8 cellular contexts compared by ENCODE assay signal in genomic region chr7:39624202-39624807, GRCh38. TPM values are rescaled to one million over a fixed set of nuclear protein-coding genes. Genes with fewer than 3 reads are reported as not detected.
DNase-seq lines count a peak whose midpoint lies in the region; ATAC-seq and TF ChIP-seq lines count a peak whose summit lies in the region.

No MANE protein-coding gene starts in this region.

- peak overlapping the region; percentile 74 for H3K4me3 ChIP-seq in neural cell (ENCODE audit: low read length)

- TF ChIP-seq EP300 in neural cell (conservative IDR thresholded peaks at IDR 0.05; ENCODE audit: poor library complexity, severe bottlenecking) = no peak

- peak overlapping the region; percentile 93 for H3K27ac ChIP-seq in epithelial cell of prostate
- H3K27ac ChIP-seq in neural cell (ENCODE audit: low read length) = peak overlapping the region; percentile 95

- H3K4me2 ChIP-seq in neural cell (ENCODE audit: low read length) = peak overlapping the region; percentile 94

- peak; percentile 2 for ATAC-seq in HG03571 (IDR thresholded peaks at IDR 0.05; ENCODE audit: unreplicated experiment)

- H3K36me3 ChIP-seq in neural cell (ENCODE audit: insufficient read depth, low read length) = no peaks in the 10 kb centered on the region

- DNase-seq in Caki2 (ENCODE audit: low read depth) (peak; percentile 31), T-helper 9 cell (peak; percentile 10), epithelial cell of prostate (ENCODE audit: low read depth, low spot score) (no peak), posterior vena cava (ENCODE audit: low spot score) (no peak), NCI-H2029 (lab: John Stamatoyannopoulos, UW) (no peak), NCI-H187 treated with DMSO at 0.1 percent for 48 hours (lab: John Stamatoyannopoulos, UW) (no peak)

- TF ChIP-seq RAD21 in neural cell (conservative IDR thresholded peaks at IDR 0.05) = no peak

- peaks cover 62% of the 10 kb centered on the region for H3K79me2 ChIP-seq in neural cell (replicated peaks; ENCODE audit: insufficient read depth, low read length)

- in situ Hi-C loops in Caki2 (cut with HindIII; ENCODE audit: low pct_unique_long_range_greater_than_20kb, low sequenced_read_pairs) = no loop called here

- intact Hi-C loops in posterior vena cava (cut with DNase I) = no loop called here

- no peaks in the 10 kb centered on the region for H3K9me3 ChIP-seq in neural cell (ENCODE audit: low read length)

- H2AFZ ChIP-seq in neural cell (ENCODE audit: low read depth, low read length) = peak overlapping the region; percentile 48

- no peaks in the 10 kb centered on the region for H3F3A ChIP-seq in neural cell (ENCODE audit: insufficient read depth, low read length, poor library complexity, severe bottlenecking)

- H3K27me3 ChIP-seq in neural cell (ENCODE audit: insufficient read depth, low read depth, low read length) = no peaks in the 10 kb centered on the region

- H3K9me2 ChIP-seq in neural cell (ENCODE audit: insufficient read depth, low read length) = no peaks in the 10 kb centered on the region

- H3K9ac ChIP-seq in neural cell (ENCODE audit: low read length) = peak overlapping the region; percentile 98

- no peak for TF ChIP-seq CTCF in neural cell (IDR thresholded peaks at IDR 0.05; ENCODE audit: poor library complexity, severe bottlenecking)

- no peaks in the 10 kb centered on the region for H4K20me1 ChIP-seq in neural cell (ENCODE audit: insufficient read depth)

TF ChIP-seq in neural cell, 6 proteins besides CTCF, POLR2A, EP300 and RAD21:
- no peak for TF ChIP-seq EZH2 (IDR thresholded peaks at IDR 0.05; ENCODE audit: borderline replicate concordance, insufficient read depth, low read length, poor library complexity, severe bottlenecking)
- no peak for TF ChIP-seq TAF1 (IDR thresholded peaks at IDR 0.05; ENCODE audit: low read depth)
- no peak for TF ChIP-seq REST (IDR thresholded peaks at IDR 0.05; ENCODE audit: borderline replicate concordance)
- TF ChIP-seq POLR2AphosphoS5 (IDR thresholded peaks at IDR 0.05) = no peak
- no peak for TF ChIP-seq SMC3 (conservative IDR thresholded peaks at IDR 0.05; ENCODE audit: poor library complexity)
- TF ChIP-seq MXI1 (conservative IDR thresholded peaks at IDR 0.05; ENCODE audit: poor library complexity, severe bottlenecking) = no peak

RNA-seq across cellular contexts. Expression of gene RALA, which starts 0.9 kb away (rescaled TPM):
- total RNA-seq in Caki2 (2014; rRNA removed; shearing (Covaris generic); ENCODE audit: low replicate concordance) = 20.9 and 21.5 TPM in 2 replicates
- polyA plus RNA-seq in neural cell = 31.4 and 36.2 TPM in 2 replicates
- 34.6 and 42.0 TPM in 2 replicates for polyA minus RNA-seq in neural cell
- 10 to 100 TPM; 22.1 to 23.7 TPM for total RNA-seq in posterior vena cava

RNA-seq across cellular contexts. Expression of gene YAE1, which starts 58.1 kb away (rescaled TPM):
- 26.6 and 28.9 TPM in 2 replicates for total RNA-seq in Caki2 (2014; rRNA removed; shearing (Covaris generic); ENCODE audit: low replicate concordance)
- polyA plus RNA-seq in neural cell = 80.5 and 85.2 TPM in 2 replicates
- polyA minus RNA-seq in neural cell = 86.4 and 94.3 TPM in 2 replicates
- total RNA-seq in posterior vena cava = 10 to 100 TPM; 16.0 to 18.0 TPM

Comparison
In these comparisons a context has a peak if more than half of its experiments do, and no peak if none do; other contexts are left out.
1. DNase-seq: peak in Caki2 (single experiment) and T-helper 9 cell (single experiment); none in epithelial cell of prostate (single experiment), posterior vena cava (single experiment), NCI-H2029 (single experiment) and NCI-H187 treated with DMSO at 0.1 percent for 48 hours (single experiment).